10 cellular contexts compared by ENCODE assay signal in the genomic region with DNA sequence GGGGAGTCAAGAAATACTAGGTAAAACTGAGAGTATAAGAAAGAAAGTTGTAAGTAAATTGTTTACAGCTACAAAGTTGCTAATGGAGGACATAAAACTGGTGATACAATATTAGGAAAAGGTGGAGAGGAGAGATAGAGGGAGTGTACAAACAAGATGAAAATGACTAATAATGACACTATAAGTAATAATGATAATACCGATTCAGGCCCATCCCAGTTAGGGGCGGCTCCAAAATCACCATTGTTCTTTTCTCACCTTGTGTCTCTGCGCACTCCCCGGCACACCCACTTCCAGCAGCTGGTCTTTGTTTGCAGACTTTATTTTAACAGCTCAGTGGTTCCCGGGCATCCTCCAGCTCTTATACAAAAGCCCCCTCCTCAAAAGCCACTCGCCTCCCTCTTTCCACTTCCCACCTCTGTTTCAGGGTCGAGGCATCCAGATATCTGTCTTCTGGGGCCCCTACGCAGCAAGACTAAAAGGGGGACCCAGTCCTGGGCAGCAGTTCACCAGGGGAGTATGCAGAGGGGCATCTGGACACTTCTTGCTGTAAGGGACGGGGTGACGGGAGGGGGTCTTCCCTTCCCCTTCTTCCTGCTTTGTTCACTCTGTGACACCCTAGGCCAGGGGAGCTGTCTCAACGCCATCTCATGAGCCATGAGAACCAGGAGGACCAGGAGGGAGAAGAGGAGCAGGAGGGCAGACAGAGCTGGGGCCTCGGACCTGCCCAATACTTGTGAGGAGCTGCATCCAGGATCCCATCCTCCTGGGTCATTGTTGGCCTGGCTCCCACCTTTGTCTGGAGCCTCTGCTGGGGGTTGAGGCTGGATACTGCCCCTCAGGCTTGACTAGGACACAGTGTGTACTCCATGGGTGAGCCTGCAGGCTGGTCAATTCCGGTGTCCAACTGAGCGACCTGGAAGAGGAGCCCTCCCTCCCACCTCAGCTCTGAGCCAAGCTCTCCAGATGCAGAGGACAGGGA. TPM values are rescaled to one million over a fixed set of nuclear protein-coding genes. Genes with fewer than 3 reads are reported as not detected.
DNase-seq lines count a peak whose midpoint lies in the region; ATAC-seq and TF ChIP-seq lines count a peak whose summit lies in the region.
"Had no signal": no experiment of that assay in that cellular context is flagged by ENCODE, and none has a peak within 500 bp of the region (broad histone marks: within the 10 kb centered on the region; RNA-seq: fewer than 3 reads in every experiment).

No MANE protein-coding gene starts in this region.

- no peaks in the 10 kb centered on the region for H3K9me2 ChIP-seq in SK-N-SH

- no peak for TF ChIP-seq CTCF in SK-N-SH (IDR thresholded peaks at IDR 0.05)
- TF ChIP-seq CTCF in fibroblast of villous mesenchyme (IDR thresholded peaks at IDR 0.05; ENCODE audit: insufficient read depth, low read depth, low read length) = no peak

- POLR2A ChIA-PET in SK-N-SH (lab: Yijun Ruan, JAX) = no interaction called here

- H3K27ac Mint-ChIP-seq in activated T-helper 1 cell treated with anti-CD3 and anti-CD28 coated beads, Interleukin-12 subunit alpha, Interleukin-12 subunit beta, Interleukin-2, Interleukin-4 antibody, amounts not matched to agents 30 ng/mL and 10 ng/mL and 1 ng/mL, durations not matched to agents 14 hours and 24 hours and 36 hours = peak overlapping the region; percentile 68
- H3K27ac Mint-ChIP-seq in stimulated activated naive CD8-positive, alpha-beta T cell treated with anti-CD3 and anti-CD28 coated beads, Interleukin-15, amount 100 ng/mL, for 72 hours = no peak overlapping the region

- H3K9ac ChIP-seq in SK-N-SH = no peak overlapping the region

- 98% methylated on average over 13 of the region's 14 CpGs for WGBS in SK-N-SH (ENCODE audit: low lambda C conversion rate)

- peak overlapping the region; percentile 94 for H3K4me2 ChIP-seq in SK-N-SH

- peaks cover 5 to 12% of the 10 kb centered on the region in 2 experiments for H3K36me3 ChIP-seq in SK-N-SH (replicated peaks in 1 of 2; ENCODE audit: control insufficient read depth in 1 of 2, insufficient read depth in 2 of 2, low read length in 1 of 2)

- no peaks in the 10 kb centered on the region for H3K27me3 Mint-ChIP-seq in activated T-helper 1 cell treated with anti-CD3 and anti-CD28 coated beads, Interleukin-12 subunit alpha, Interleukin-12 subunit beta, Interleukin-2, Interleukin-4 antibody, amounts not matched to agents 30 ng/mL and 10 ng/mL and 1 ng/mL, durations not matched to agents 14 hours and 24 hours and 36 hours (ENCODE audit: insufficient read depth)
- H3K27me3 Mint-ChIP-seq in stimulated activated naive CD8-positive, alpha-beta T cell treated with anti-CD3 and anti-CD28 coated beads, Interleukin-15, amount 100 ng/mL, for 72 hours = no peaks in the 10 kb centered on the region

- peaks cover 7% of the 10 kb centered on the region for H3F3A ChIP-seq in SK-N-SH (replicated peaks; ENCODE audit: insufficient read depth)

- no peak for TF ChIP-seq RAD21 in SK-N-SH (IDR thresholded peaks at IDR 0.05; ENCODE audit: low read length)

- peaks cover 8% of the 10 kb centered on the region for H3K9me3 Mint-ChIP-seq in activated T-helper 1 cell treated with anti-CD3 and anti-CD28 coated beads, Interleukin-12 subunit alpha, Interleukin-12 subunit beta, Interleukin-2, Interleukin-4 antibody, amounts not matched to agents 30 ng/mL and 10 ng/mL and 1 ng/mL, durations not matched to agents 14 hours and 24 hours and 36 hours
- H3K9me3 Mint-ChIP-seq in stimulated activated naive CD8-positive, alpha-beta T cell treated with anti-CD3 and anti-CD28 coated beads, Interleukin-15, amount 100 ng/mL, for 72 hours = peaks cover 8 to 14% of the 10 kb centered on the region in 2 donors

- intact Hi-C loops in activated T-helper 1 cell treated with anti-CD3 and anti-CD28 coated beads, Interleukin-12 subunit alpha, Interleukin-12 subunit beta, Interleukin-2, Interleukin-4 antibody, amounts not matched to agents 30 ng/mL and 10 ng/mL and 1 ng/mL, durations not matched to agents 14 hours and 24 hours and 36 hours (cut with micrococcal nuclease) = loop anchor here (5.0 to 10.0 kb wide), 2 partner anchors 151 to 172 kb away; a partner anchor contains a TSS

- peak overlapping the region; percentile 99 for H3K4me3 Mint-ChIP-seq in activated T-helper 1 cell treated with anti-CD3 and anti-CD28 coated beads, Interleukin-12 subunit alpha, Interleukin-12 subunit beta, Interleukin-2, Interleukin-4 antibody, amounts not matched to agents 30 ng/mL and 10 ng/mL and 1 ng/mL, durations not matched to agents 14 hours and 24 hours and 36 hours
- peak overlapping the region; percentile 60 to 94 for H3K4me3 Mint-ChIP-seq in stimulated activated naive CD8-positive, alpha-beta T cell treated with anti-CD3 and anti-CD28 coated beads, Interleukin-15, amount 100 ng/mL, for 72 hours

- H4K20me1 ChIP-seq in SK-N-SH (ENCODE audit: insufficient read depth) = no peaks in the 10 kb centered on the region

- peaks cover 62% of the 10 kb centered on the region for H3K36me3 Mint-ChIP-seq in activated T-helper 1 cell treated with anti-CD3 and anti-CD28 coated beads, Interleukin-12 subunit alpha, Interleukin-12 subunit beta, Interleukin-2, Interleukin-4 antibody, amounts not matched to agents 30 ng/mL and 10 ng/mL and 1 ng/mL, durations not matched to agents 14 hours and 24 hours and 36 hours (ENCODE audit: low read depth)

- no peak for DNase-seq in SK-N-SH
- DNase-seq in activated T-helper 1 cell treated with anti-CD3 and anti-CD28 coated beads, Interleukin-12 subunit alpha, Interleukin-12 subunit beta, Interleukin-2, Interleukin-4 antibody, amounts not matched to agents 30 ng/mL and 10 ng/mL and 1 ng/mL, durations not matched to agents 14 hours and 24 hours and 36 hours (ENCODE audit: low spot score) = no peak
- DNase-seq in fibroblast of villous mesenchyme (ENCODE audit: low read depth) = no peak
- DNase-seq in stimulated activated naive CD8-positive, alpha-beta T cell treated with anti-CD3 and anti-CD28 coated beads, Interleukin-15, amount 100 ng/mL, for 72 hours = no peak
- DNase-seq in NCI-H187 treated with DMSO at 0.1 percent for 48 hours (lab: John Stamatoyannopoulos, UW) = no peak
- DNase-seq in effector CD4-positive, alpha-beta T cell = no peak
- DNase-seq: stimulated activated CD4-positive, alpha-beta T cell treated with anti-CD3 and anti-CD28 coated beads, Interleukin-4, amount 100 ng/mL, for 4 hours had no signal

- no peak overlapping the region for H3K27ac ChIP-seq in SK-N-SH (ENCODE audit: low read depth in 2 of 2, low read length in 1 of 2)
- H3K27ac ChIP-seq: 22Rv1 had no signal

- no peaks in the 10 kb centered on the region for H3K27me3 ChIP-seq in SK-N-SH (ENCODE audit: insufficient read depth)

- peaks cover 75% of the 10 kb centered on the region for H3K4me1 Mint-ChIP-seq in activated T-helper 1 cell treated with anti-CD3 and anti-CD28 coated beads, Interleukin-12 subunit alpha, Interleukin-12 subunit beta, Interleukin-2, Interleukin-4 antibody, amounts not matched to agents 30 ng/mL and 10 ng/mL and 1 ng/mL, durations not matched to agents 14 hours and 24 hours and 36 hours (ENCODE audit: low read depth)
- H3K4me1 Mint-ChIP-seq in stimulated activated naive CD8-positive, alpha-beta T cell treated with anti-CD3 and anti-CD28 coated beads, Interleukin-15, amount 100 ng/mL, for 72 hours = peaks cover 72% of the 10 kb centered on the region

- TF ChIP-seq EP300 in SK-N-SH (IDR thresholded peaks at IDR 0.05; ENCODE audit: borderline replicate concordance in 1 of 2, low read depth in 1 of 2, low read length in 1 of 2) = no peak

- ATAC-seq in SK-N-SH treated with all-trans-retinoic acid at 6 μM for 48 hours = no peak
- ATAC-seq in stimulated activated naive CD8-positive, alpha-beta T cell treated with anti-CD3 and anti-CD28 coated beads, Interleukin-15, amount 100 ng/mL, for 72 hours = no peak
- no peak for ATAC-seq in HG03196 (IDR thresholded peaks at IDR 0.05; ENCODE audit: unreplicated experiment)

- peaks cover 19% of the 10 kb centered on the region for H3K79me2 ChIP-seq in SK-N-SH (ENCODE audit: insufficient read depth)

- H3K4me1 ChIP-seq in SK-N-SH (ENCODE audit: control insufficient read depth in 1 of 2, insufficient read depth in 2 of 2, low read depth in 1 of 2, low read length in 1 of 2) = peaks cover 10 to 25% of the 10 kb centered on the region in 2 experiments; a peak in 1 of 4 replicates

- H3K9me3 ChIP-seq in SK-N-SH = no peaks in the 10 kb centered on the region

- CTCF ChIA-PET in SK-N-SH (lab: Yijun Ruan, JAX) = interaction anchor here (0.6 to 5.0 kb wide), 5 partner anchors 15 to 472 kb away, joined by 3 to 30 read pairs (median 6); no protein-coding TSS in a partner anchor

- H3K4me3 ChIP-seq in SK-N-SH (ENCODE audit: low read depth in 2 of 2, low read length in 1 of 2) = no peak overlapping the region; a peak in 1 of 4 replicates
- H3K4me3 ChIP-seq in fibroblast of villous mesenchyme (ENCODE audit: low read depth, low read length) = peak overlapping the region; percentile 84

- H2AFZ ChIP-seq in SK-N-SH (ENCODE audit: low read depth) = no peak overlapping the region

TF ChIP-seq in SK-N-SH, 30 proteins besides CTCF, POLR2A, EP300 and RAD21 (continues in another document):
- no peak for TF ChIP-seq EZH2phosphoT487 (IDR thresholded peaks at IDR 0.05; ENCODE audit: borderline replicate concordance, low read depth)

TF ChIP-seq in SK-N-SH treated with all-trans-retinoic acid at 6 μM for 48 hours, 23 proteins besides CTCF, POLR2A, EP300 and RAD21 (continues in another document):
- TF ChIP-seq OSR1 (CRISPR knock-in tag; IDR thresholded peaks at IDR 0.05) = no peak

RNA-seq across cellular contexts. Expression of a gene that starts 2.7 kb away (rescaled TPM):
- polyA plus RNA-seq in SK-N-SH (2012; rRNA removed) = 8.3 and 9.4 TPM in 2 replicates
- 4.9 and 6.9 TPM in 2 replicates for polyA plus RNA-seq in SK-N-SH (2012; cell fraction: cytosol; rRNA removed)
- polyA plus RNA-seq in SK-N-SH (2012; cell fraction: nucleus; rRNA removed) = 21.0 and 23.6 TPM in 2 replicates
- 54.4 and 62.2 TPM in 2 replicates for total RNA-seq in activated T-helper 1 cell treated with anti-CD3 and anti-CD28 coated beads, Interleukin-12 subunit alpha, Interleukin-12 subunit beta, Interleukin-2, Interleukin-4 antibody, amounts not matched to agents 30 ng/mL and 10 ng/mL and 1 ng/mL, durations not matched to agents 14 hours and 24 hours and 36 hours
- 42.5 and 78.2 TPM in 2 replicates for total RNA-seq in fibroblast of villous mesenchyme

RNA-seq across cellular contexts. Expression of a gene that starts 16.3 kb away (rescaled TPM):
- polyA plus RNA-seq in SK-N-SH (2012; rRNA removed) = 0.42 and 0.56 TPM in 2 replicates
- 0.36 and 0.62 TPM in 2 replicates for polyA plus RNA-seq in SK-N-SH (2012; cell fraction: cytosol; rRNA removed)
- 0.33 and 0.64 TPM in 2 replicates for polyA plus RNA-seq in SK-N-SH (2012; cell fraction: nucleus; rRNA removed)
- total RNA-seq in activated T-helper 1 cell treated with anti-CD3 and anti-CD28 coated beads, Interleukin-12 subunit alpha, Interleukin-12 subunit beta, Interleukin-2, Interleukin-4 antibody, amounts not matched to agents 30 ng/mL and 10 ng/mL and 1 ng/mL, durations not matched to agents 14 hours and 24 hours and 36 hours = 36.7 and 37.1 TPM in 2 replicates
- total RNA-seq in fibroblast of villous mesenchyme = 12.9 and 21.6 TPM in 2 replicates

RNA-seq across cellular contexts. Expression of a gene that starts 35.0 kb away (rescaled TPM):
- 0.08 and 0.21 TPM in 2 replicates for polyA plus RNA-seq in SK-N-SH (2012; rRNA removed)
- polyA plus RNA-seq in SK-N-SH (2012; cell fraction: cytosol; rRNA removed) = 0.27 and 0.38 TPM in 2 replicates
- 0.13 and 0.18 TPM in 2 replicates for polyA plus RNA-seq in SK-N-SH (2012; cell fraction: nucleus; rRNA removed)
- 0.18 TPM in 1 of 2 replicates, not detected in the other for total RNA-seq in activated T-helper 1 cell treated with anti-CD3 and anti-CD28 coated beads, Interleukin-12 subunit alpha, Interleukin-12 subunit beta, Interleukin-2, Interleukin-4 antibody, amounts not matched to agents 30 ng/mL and 10 ng/mL and 1 ng/mL, durations not matched to agents 14 hours and 24 hours and 36 hours
- not detected in 2 replicates for total RNA-seq in fibroblast of villous mesenchyme
